25 cellular contexts compared by ENCODE assay signal in the genomic region with DNA sequence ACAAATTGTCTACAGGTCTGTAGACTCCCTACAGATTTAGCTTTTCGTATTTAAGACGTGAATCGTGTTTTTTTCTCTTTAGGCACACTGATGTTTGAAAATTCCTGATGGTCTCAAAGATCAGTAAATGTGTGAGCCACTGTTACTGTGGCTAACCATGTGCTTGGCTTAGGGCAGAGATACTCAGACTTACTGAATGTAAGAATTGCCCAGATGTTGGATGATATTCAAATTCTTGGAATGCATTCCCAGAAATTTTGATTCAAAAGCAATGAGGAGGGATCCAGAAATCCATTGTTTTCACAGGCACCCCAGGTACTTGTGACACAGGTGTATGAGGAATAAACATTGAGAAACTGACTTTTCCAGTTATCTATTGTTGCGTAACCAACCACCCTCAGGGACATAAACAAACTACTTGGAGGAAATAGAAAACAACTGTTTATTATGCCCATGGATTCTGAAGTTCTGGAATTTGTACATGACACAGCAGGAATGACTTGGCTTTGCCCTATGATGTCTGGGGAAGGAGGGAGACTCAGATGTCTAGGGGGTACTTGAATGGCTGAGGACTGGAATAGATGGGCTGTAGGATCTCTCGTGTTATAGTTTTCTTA.
DNase-seq lines count a peak whose midpoint lies in the region; ATAC-seq and TF ChIP-seq lines count a peak whose summit lies in the region.
"Had no signal": no experiment of that assay in that cellular context is flagged by ENCODE, and none has a peak within 500 bp of the region (broad histone marks: within the 10 kb centered on the region; RNA-seq: fewer than 3 reads in every experiment).

No MANE protein-coding gene starts in this region.

- DNase-seq in DMS53 (lab: John Stamatoyannopoulos, UW) (peak; percentile 27), DMS53 treated with DMSO at 0.1 percent for 48 hours (lab: John Stamatoyannopoulos, UW; ENCODE audit: unreplicated experiment) (no peak), astrocyte of the cerebellum (ENCODE audit: low read depth) (peak; percentile 20), hepatocyte (ENCODE audit: low spot score) (peak; percentile 12), DMS153 treated with DMSO at 0.1 percent for 48 hours (lab: John Stamatoyannopoulos, UW; ENCODE audit: unreplicated experiment) (no peak)
- DNase-seq in activated T-cell treated with anti-CD3 and anti-CD28 coated beads, Interleukin-2, amount 50 U/mL, for 1 hour, result no peak
- DNase-seq: activated CD4-positive, alpha-beta T cell treated with anti-CD3 and anti-CD28 coated beads for 36 hours; adrenal gland; BE2C; effector memory CD4-positive, alpha-beta T cell; esophagus squamous epithelium; heart right ventricle; NCI-H1105; NCI-H2107; NCI-H510A; NK-92 treated with Interleukin-12 subunit alpha and Interleukin-12 subunit beta, amount 100 ng/mL, for 24 hours; sigmoid colon; stimulated activated CD4-positive, alpha-beta T cell treated with anti-CD3 and anti-CD28 coated beads, Interleukin-1b, Interleukin-23, amount 100 ng/mL, for 48 hours; stimulated activated naive CD8-positive, alpha-beta T cell treated with anti-CD3 and anti-CD28 coated beads, Interleukin-15, Interleukin-2, amounts not matched to agents 100 U/mL and 50 U/mL, for 24 hours; transverse colon had no signal

- no peak overlapping the region for H3K4me3 ChIP-seq in astrocyte of the cerebellum (ENCODE audit: low read depth, low read length)
- no peak overlapping the region for H3K4me3 ChIP-seq in hepatocyte
- H3K4me3 ChIP-seq: adrenal gland, esophagus squamous epithelium, heart right ventricle, lung, sigmoid colon, transverse colon had no signal

- peaks cover 10% of the 10 kb centered on the region for H3K4me1 ChIP-seq in hepatocyte (ENCODE audit: insufficient read depth)
- H3K4me1 ChIP-seq: BE2C had no signal

- H3K27ac ChIP-seq in hepatocyte, result no peak overlapping the region
- H3K27ac ChIP-seq: 22Rv1, adrenal gland, esophagus squamous epithelium, heart right ventricle, sigmoid colon, transverse colon had no signal

- H3K4me2 ChIP-seq in hepatocyte, result no peak overlapping the region

- H2AFZ ChIP-seq in hepatocyte, result no peak overlapping the region

- H3K27me3 ChIP-seq in hepatocyte, result no peaks in the 10 kb centered on the region
- H3K27me3 ChIP-seq: adrenal gland, BE2C, esophagus squamous epithelium, heart right ventricle, sigmoid colon, transverse colon had no signal

- no peak for ATAC-seq in GM18873 (IDR thresholded peaks at IDR 0.05; ENCODE audit: low FRiP score, unreplicated experiment)
- no peak for ATAC-seq in HG03565 (IDR thresholded peaks at IDR 0.05; ENCODE audit: unreplicated experiment)
- ATAC-seq: activated CD4-positive, alpha-beta T cell treated with anti-CD3 and anti-CD28 coated beads for 36 hours; activated T-helper 17 cell treated with anti-CD3 and anti-CD28 coated beads, Interleukin-2, amount 50 U/mL, for 72 hours; heart right ventricle; stimulated activated naive CD8-positive, alpha-beta T cell treated with anti-CD3 and anti-CD28 coated beads, Interleukin-15, Interleukin-2, amounts not matched to agents 100 U/mL and 50 U/mL, for 24 hours had no signal

- no peaks in the 10 kb centered on the region for H4K20me1 ChIP-seq in hepatocyte (ENCODE audit: insufficient read depth, poor library complexity, severe bottlenecking)

- no peaks in the 10 kb centered on the region for H3K9me2 ChIP-seq in hepatocyte (replicated peaks; ENCODE audit: insufficient read depth)

- no peaks in the 10 kb centered on the region for H3K79me2 ChIP-seq in hepatocyte

- TF ChIP-seq CTCF in astrocyte of the cerebellum (IDR thresholded peaks at IDR 0.05; ENCODE audit: low read depth, low read length, missing control alignments) (no peak), hepatocyte (IDR thresholded peaks at IDR 0.05; ENCODE audit: poor library complexity) (no peak)

- in situ Hi-C loops in astrocyte of the cerebellum (cut with HindIII; ENCODE audit: low sequenced_read_pairs), result no loop called here

- no peaks in the 10 kb centered on the region for H3K36me3 ChIP-seq in hepatocyte (replicated peaks; ENCODE audit: insufficient read depth, low read depth)
- H3K36me3 ChIP-seq: adrenal gland, BE2C, esophagus squamous epithelium, heart right ventricle, sigmoid colon, transverse colon had no signal

- WGBS in hepatocyte (ENCODE audit: low lambda C conversion rate, missing lambda C conversion rate), result 83% methylated on average over 5 of the region's 5 CpGs

- H3K9me3 ChIP-seq in hepatocyte (ENCODE audit: low read depth), result no peaks in the 10 kb centered on the region
- H3K9me3 ChIP-seq: adrenal gland, BE2C, esophagus squamous epithelium, heart right ventricle, sigmoid colon, transverse colon had no signal

Comparison
In these comparisons a context has a peak if more than half of its experiments do, and no peak if none do; other contexts are left out.
1. DNase-seq: peak in DMS53 (single experiment), astrocyte of the cerebellum (single experiment) and hepatocyte (single experiment); none in DMS53 treated with DMSO at 0.1 percent for 48 hours (single experiment), activated T-cell treated with anti-CD3 and anti-CD28 coated beads, Interleukin-2, amount 50 U/mL, for 1 hour (single experiment) and DMS153 treated with DMSO at 0.1 percent for 48 hours (single experiment).